ENCODE assay signal across 22 cellular contexts in genomic region chr5:58255970-58256369, GRCh38.
"Had no signal": no experiment of that assay in that cellular context is flagged by ENCODE, and none has a peak within 500 bp of the region (broad histone marks: within the 10 kb centered on the region; RNA-seq: fewer than 3 reads in every experiment).

No MANE protein-coding gene starts in this region.

- H3K4me3 ChIP-seq: body of pancreas, PC-9, SK-N-MC had no signal

- H3K9me3 ChIP-seq: body of pancreas had no signal

- H2AFZ ChIP-seq: PC-9 had no signal

- H3K4me2 ChIP-seq: PC-9 had no signal

- H3K27ac Mint-ChIP-seq: activated CD8-positive, alpha-beta T cell treated with anti-CD3 and anti-CD28 coated beads for 36 hours; activated naive CD4-positive, alpha-beta T cell treated with anti-CD3 and anti-CD28 coated beads, Interleukin-2, amount 50 U/mL, for 24 hours; activated T-helper 1 cell treated with anti-CD3 and anti-CD28 coated beads, Interleukin-12 subunit alpha, Interleukin-12 subunit beta, Interleukin-2, Interleukin-4 antibody, amounts not matched to agents 30 ng/mL and 10 ng/mL and 1 ng/mL, durations not matched to agents 14 hours and 24 hours and 36 hours had no signal

- H3K36me3 Mint-ChIP-seq: activated naive CD4-positive, alpha-beta T cell treated with anti-CD3 and anti-CD28 coated beads, Interleukin-2, amount 50 U/mL, for 24 hours had no signal

- ATAC-seq: activated CD8-positive, alpha-beta T cell treated with anti-CD3 and anti-CD28 coated beads for 36 hours; body of pancreas had no signal

- H3K9me3 Mint-ChIP-seq: activated CD8-positive, alpha-beta T cell treated with anti-CD3 and anti-CD28 coated beads for 36 hours; activated naive CD4-positive, alpha-beta T cell treated with anti-CD3 and anti-CD28 coated beads, Interleukin-2, amount 50 U/mL, for 24 hours; activated T-helper 1 cell treated with anti-CD3 and anti-CD28 coated beads, Interleukin-12 subunit alpha, Interleukin-12 subunit beta, Interleukin-2, Interleukin-4 antibody, amounts not matched to agents 30 ng/mL and 10 ng/mL and 1 ng/mL, durations not matched to agents 14 hours and 24 hours and 36 hours had no signal

- H3K27me3 ChIP-seq: body of pancreas had no signal

- H3K27ac ChIP-seq: body of pancreas, PC-9, SK-N-MC, VCaP had no signal

- H3K4me1 Mint-ChIP-seq: activated naive CD4-positive, alpha-beta T cell treated with anti-CD3 and anti-CD28 coated beads, Interleukin-2, amount 50 U/mL, for 24 hours; central memory CD8-positive, alpha-beta T cell had no signal

- DNase-seq: activated CD4-positive, alpha-beta T cell treated with anti-CD3 and anti-CD28 coated beads for 4 hours; activated CD4-positive, CD25-positive, alpha-beta regulatory T cell; activated CD8-positive, alpha-beta memory T cell treated with anti-CD3 and anti-CD28 coated beads, Interleukin-2, amount 50 U/mL, for 4 hours; activated CD8-positive, alpha-beta T cell treated with anti-CD3 and anti-CD28 coated beads for 36 hours; activated effector memory CD4-positive, alpha-beta T cell treated with Interleukin-2 at 50 U/mL for 16 hours; activated naive CD4-positive, alpha-beta T cell; aorta; body of pancreas; KG1; NCI-H1048; NCI-H146; NCI-H187 treated with DMSO at 0.1 percent for 48 hours; NCI-H2081 treated with DMSO at 0.1 percent for 48 hours; NCI-H446; NCI-H524; PC-9; T-helper 1 cell had no signal

- H3K4me3 Mint-ChIP-seq: activated CD8-positive, alpha-beta T cell treated with anti-CD3 and anti-CD28 coated beads for 36 hours; activated naive CD4-positive, alpha-beta T cell treated with anti-CD3 and anti-CD28 coated beads, Interleukin-2, amount 50 U/mL, for 24 hours; activated T-helper 1 cell treated with anti-CD3 and anti-CD28 coated beads, Interleukin-12 subunit alpha, Interleukin-12 subunit beta, Interleukin-2, Interleukin-4 antibody, amounts not matched to agents 30 ng/mL and 10 ng/mL and 1 ng/mL, durations not matched to agents 14 hours and 24 hours and 36 hours; central memory CD8-positive, alpha-beta T cell had no signal

- H3K27me3 Mint-ChIP-seq: activated CD8-positive, alpha-beta T cell treated with anti-CD3 and anti-CD28 coated beads for 36 hours; central memory CD8-positive, alpha-beta T cell had no signal
